In genomic region chr5:142981886-142982820, GRCh38 we compare ENCODE assay signal across 1 cellular context.
TF ChIP-seq lines count a peak whose summit lies in the region.

No MANE protein-coding gene starts in this region.

TF ChIP-seq in A549, 52 proteins besides CTCF, POLR2A, EP300 and RAD21 (continued from another document):
- TF ChIP-seq HMGXB4 (CRISPR knock-in tag; IDR thresholded peaks at IDR 0.05; ENCODE audit: borderline replicate concordance): no peak
- no peak for TF ChIP-seq FOXS1 (CRISPR knock-in tag; IDR thresholded peaks at IDR 0.05)
- no peak for TF ChIP-seq HOXB13 (CRISPR knock-in tag; IDR thresholded peaks at IDR 0.05; ENCODE audit: low read depth)
- TF ChIP-seq MAZ (IDR thresholded peaks at IDR 0.05; ENCODE audit: borderline replicate concordance, low read depth, low read length): no peak
